ENCODE assay signal across 16 cellular contexts in genomic region chr22:50008151-50009040, GRCh38. TPM values are rescaled to one million over a fixed set of nuclear protein-coding genes. Genes with fewer than 3 reads are reported as not detected.
A peak's percentile ranks its signal among the peaks of the same experiment; 100 is the strongest.
DNase-seq lines count a peak whose midpoint lies in the region; ATAC-seq, FAIRE-seq and TF ChIP-seq lines count a peak whose summit lies in the region.
"Had no signal": no experiment of that assay in that cellular context is flagged by ENCODE, and none has a peak within 500 bp of the region (broad histone marks: within the 10 kb centered on the region; RNA-seq: fewer than 3 reads in every experiment).

No MANE protein-coding gene starts in this region.

- H3K36me3 ChIP-seq in upper lobe of left lung, result no peaks in the 10 kb centered on the region
- H3K36me3 ChIP-seq: adrenal gland, pancreas had no signal

- TF ChIP-seq CTCF in chondrocyte (IDR thresholded peaks at IDR 0.05), result no peak
- no peak for TF ChIP-seq CTCF in upper lobe of left lung (IDR thresholded peaks at IDR 0.05)
- no peak for TF ChIP-seq CTCF in CD4-positive, alpha-beta T cell (IDR thresholded peaks at IDR 0.05)

- no peak overlapping the region for H3K4me3 Mint-ChIP-seq in chondrocyte (ENCODE audit: unreplicated experiment)
- H3K4me3 Mint-ChIP-seq in CD4-positive, alpha-beta T cell, result no peak overlapping the region

- H3K27ac Mint-ChIP-seq in chondrocyte (ENCODE audit: unreplicated experiment), result no peak overlapping the region
- H3K27ac Mint-ChIP-seq in CD4-positive, alpha-beta T cell, result no peak overlapping the region

- peaks cover 3 to 25% (median 19%) of the 10 kb centered on the region in 4 donors for H3K27me3 ChIP-seq in upper lobe of left lung
- H3K27me3 ChIP-seq in CD4-positive, alpha-beta T cell (ENCODE audit: control insufficient read depth, insufficient read depth, low read length), result peaks cover 7% of the 10 kb centered on the region

- TF ChIP-seq EP300 in upper lobe of left lung (IDR thresholded peaks at IDR 0.05), result no peak

- peak overlapping the region in 1 of 4 donors; percentile 21 for H3K27ac ChIP-seq in upper lobe of left lung
- H3K27ac ChIP-seq in CD4-positive, alpha-beta T cell (ENCODE audit: low read depth, low read length), result no peak overlapping the region
- H3K27ac ChIP-seq: adrenal gland, coronary artery, pancreas had no signal

- no peak for ATAC-seq in upper lobe of left lung (ENCODE audit: low FRiP score in 2 of 2)
- no peak for ATAC-seq in CD4-positive, alpha-beta T cell (ENCODE audit: poor library complexity)

- intact Hi-C loops in CD4-positive, alpha-beta T cell (cut with DNase I, micrococcal nuclease), result no loop called here

- FAIRE-seq in H54 (lab: Jason Lieb, UNC), result no peak
- FAIRE-seq: pancreas had no signal

- peaks cover 16% of the 10 kb centered on the region for H3K27me3 Mint-ChIP-seq in chondrocyte (ENCODE audit: low read depth)
- H3K27me3 Mint-ChIP-seq in CD4-positive, alpha-beta T cell, result peaks cover 26% of the 10 kb centered on the region

- H3K9me3 ChIP-seq in upper lobe of left lung, result no peaks in the 10 kb centered on the region
- no peaks in the 10 kb centered on the region for H3K9me3 ChIP-seq in CD4-positive, alpha-beta T cell (ENCODE audit: control insufficient read depth, low read length)
- H3K9me3 ChIP-seq: adrenal gland, pancreas had no signal

- H3K36me3 Mint-ChIP-seq in chondrocyte (ENCODE audit: low read depth), result no peaks in the 10 kb centered on the region
- no peaks in the 10 kb centered on the region for H3K36me3 Mint-ChIP-seq in CD4-positive, alpha-beta T cell (ENCODE audit: low read depth)

- peaks cover 11% of the 10 kb centered on the region for H3K4me1 Mint-ChIP-seq in chondrocyte (ENCODE audit: low read depth)
- H3K4me1 Mint-ChIP-seq in CD4-positive, alpha-beta T cell (ENCODE audit: low read depth), result peaks cover 10% of the 10 kb centered on the region

- 78 to 80% methylated on average over 20 to 23 of the region's 24 CpGs for WGBS in upper lobe of left lung, 2 donors

- POLR2A ChIA-PET in CD4-positive, alpha-beta T cell (lab: Charles Lee), result no interaction called here

- H3K9me3 Mint-ChIP-seq in chondrocyte (ENCODE audit: low read depth), result no peaks in the 10 kb centered on the region
- no peaks in the 10 kb centered on the region for H3K9me3 Mint-ChIP-seq in CD4-positive, alpha-beta T cell

- CTCF ChIA-PET in CD4-positive, alpha-beta T cell (lab: Charles Lee), result no interaction called here

- H3K4me3 ChIP-seq in upper lobe of left lung, result no peak overlapping the region
- H3K4me3 ChIP-seq: adrenal gland, coronary artery, pancreas had no signal

- DNase-seq in activated effector memory CD4-positive, alpha-beta T cell treated with anti-CD3 and anti-CD28 coated beads, Interleukin-2, amount 50 U/mL, for 16 hours, result peak; percentile 58
- DNase-seq in activated effector memory CD4-positive, alpha-beta T cell treated with Interleukin-2 at 50 U/mL for 16 hours, result no peak
- DNase-seq in NCI-H2196 treated with DMSO at 0.1 percent for 48 hours (lab: John Stamatoyannopoulos, UW; ENCODE audit: unreplicated experiment) (peak; percentile 21), chondrocyte (ENCODE audit: low spot score) (peak; percentile 79), upper lobe of left lung (peak; percentile 20 to 46), H54 (ENCODE audit: insufficient read length, low spot score) (no peak)
- no peak for DNase-seq in CD4-positive, alpha-beta T cell
- DNase-seq in activated naive CD4-positive, alpha-beta T cell treated with Interleukin-2 at 50 U/mL for 16 hours, result no peak
- DNase-seq: activated CD4-positive, CD25-positive, alpha-beta regulatory T cell; adrenal gland; stimulated activated CD4-positive, alpha-beta T cell treated with anti-CD3 and anti-CD28 coated beads, Interleukin-15, amount 100 ng/mL, for 24 hours; SW 1271; trophoblast cell had no signal

- TF ChIP-seq POLR2A in upper lobe of left lung (IDR thresholded peaks at IDR 0.05) (no peak), H54 (IDR thresholded peaks at IDR 0.05; ENCODE audit: low read depth, low read length) (no peak)

- H3K4me1 ChIP-seq in upper lobe of left lung, result peaks cover 9 to 28% (median 16%) of the 10 kb centered on the region in 4 donors
- H3K4me1 ChIP-seq: adrenal gland, pancreas had no signal

RNA-seq across cellular contexts. Expression of gene IL17REL, which starts 4.2 kb away (rescaled TPM):
- total RNA-seq in chondrocyte, result 0.17 to 0.23 TPM in 2 of 3 replicates, not detected in the other
- under 1 TPM in 1 of 6 donors, not detected in 5; 0.06 TPM for total RNA-seq in upper lobe of left lung
- not detected for total RNA-seq in CD4-positive, alpha-beta T cell
- total RNA-seq: adrenal gland, LHCN-M2, pancreas had no signal

RNA-seq across cellular contexts. Expression of gene PIM3, which starts 47.8 kb away (rescaled TPM):
- total RNA-seq in chondrocyte (12.0 to 18.2 TPM (median 16.8 TPM) in 3 replicates), upper lobe of left lung (100 to 1,000 TPM; 131 to 246 (median 156) TPM)
- 100 to 1,000 TPM; 224 to 230 TPM for total RNA-seq in CD4-positive, alpha-beta T cell

RNA-seq across cellular contexts. Expression of gene TTLL8, which starts 49.7 kb away (rescaled TPM):
- total RNA-seq in chondrocyte, result not detected in 3 replicates
- total RNA-seq in upper lobe of left lung, result not detected
- total RNA-seq in CD4-positive, alpha-beta T cell, result not detected
- total RNA-seq: adrenal gland, LHCN-M2, pancreas had no signal

Comparison
In these comparisons a context has a peak if more than half of its experiments do, and no peak if none do; other contexts are left out.
1. DNase-seq: peak in activated effector memory CD4-positive, alpha-beta T cell treated with anti-CD3 and anti-CD28 coated beads, Interleukin-2, amount 50 U/mL, for 16 hours (single experiment), NCI-H2196 treated with DMSO at 0.1 percent for 48 hours (single experiment), chondrocyte (single experiment) and upper lobe of left lung (2 of 2); none in activated effector memory CD4-positive, alpha-beta T cell treated with Interleukin-2 at 50 U/mL for 16 hours (single experiment), CD4-positive, alpha-beta T cell (0 of 10), activated naive CD4-positive, alpha-beta T cell treated with Interleukin-2 at 50 U/mL for 16 hours (single experiment) and H54 (single experiment).